ENCODE assay signal across 9 cellular contexts in the genomic region with DNA sequence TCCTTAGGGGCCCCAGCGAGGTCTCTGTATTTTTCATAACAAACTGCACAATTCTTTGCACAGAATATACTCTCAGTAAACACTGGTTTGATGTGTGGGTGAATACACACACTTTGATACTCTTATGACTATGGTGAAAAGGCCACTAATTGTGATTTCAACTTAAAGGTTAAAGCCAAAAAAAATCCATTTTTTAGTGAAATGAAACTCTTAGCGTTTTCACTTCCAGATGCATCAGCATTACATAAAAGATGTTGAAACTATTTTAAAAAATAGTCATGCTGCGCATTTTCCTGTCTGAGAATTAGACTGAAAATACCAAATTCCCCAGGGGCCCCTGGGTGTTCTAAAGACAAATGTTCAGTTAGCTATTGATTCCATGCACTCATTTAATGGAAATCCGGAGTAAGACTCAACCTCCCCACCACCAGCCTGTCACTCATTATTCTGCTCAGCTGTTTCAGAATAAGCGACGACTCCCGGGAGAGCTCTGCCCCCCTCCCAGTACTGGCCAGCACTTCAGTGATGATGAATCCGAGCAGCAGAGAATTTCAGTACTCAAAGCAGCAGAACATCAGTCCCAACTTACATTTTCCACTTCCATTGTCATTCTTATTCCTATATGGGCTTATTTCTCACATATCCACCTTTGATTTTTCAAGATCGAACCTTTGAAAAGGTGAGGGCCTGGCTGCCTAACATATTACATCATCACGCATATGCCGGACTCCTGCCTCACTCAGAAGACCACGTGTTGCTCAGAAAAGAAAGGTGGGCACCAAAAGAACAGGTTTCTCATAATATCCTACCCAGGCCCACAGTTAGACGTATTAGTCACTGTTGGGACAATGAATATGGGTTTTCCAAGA.
DNase-seq lines count a peak whose midpoint lies in the region; ATAC-seq and TF ChIP-seq lines count a peak whose summit lies in the region.
"Had no signal": no experiment of that assay in that cellular context is flagged by ENCODE, and none has a peak within 500 bp of the region (broad histone marks: within the 10 kb centered on the region; RNA-seq: fewer than 3 reads in every experiment).

No MANE protein-coding gene starts in this region.

- peak overlapping the region; percentile 17 for H3K4me3 Mint-ChIP-seq in glutamatergic neuron (ENCODE audit: unreplicated experiment)
- H3K4me3 Mint-ChIP-seq in GM23338, result no peak overlapping the region

- H3K36me3 ChIP-seq in GM23338 (ENCODE audit: insufficient read depth), result no peaks in the 10 kb centered on the region
- no peaks in the 10 kb centered on the region for H3K36me3 ChIP-seq in upper lobe of right lung

- intact Hi-C loops in upper lobe of right lung (cut with DNase I), result no loop called here

- H3F3A ChIP-seq in GM23338 (replicated peaks; ENCODE audit: low read depth), result no peaks in the 10 kb centered on the region

- peaks cover 9% of the 10 kb centered on the region for H3K9me3 Mint-ChIP-seq in glutamatergic neuron (ENCODE audit: unreplicated experiment)
- no peaks in the 10 kb centered on the region; the same call in 2 of the 3 replicates for H3K9me3 Mint-ChIP-seq in GM23338

- H3K27me3 ChIP-seq in GM23338 (ENCODE audit: insufficient read depth) (no peaks in the 10 kb centered on the region), upper lobe of right lung (no peaks in the 10 kb centered on the region)

- H3K79me2 ChIP-seq in GM23338 (replicated peaks; ENCODE audit: insufficient read depth), result no peaks in the 10 kb centered on the region

- H3K4me1 ChIP-seq in GM23338 (ENCODE audit: insufficient read depth), result peaks cover 4% of the 10 kb centered on the region; the same call in 1 of the 2 replicates
- no peaks in the 10 kb centered on the region for H3K4me1 ChIP-seq in upper lobe of right lung

- no peak overlapping the region for H2AFZ ChIP-seq in GM23338

- H3K27ac ChIP-seq in GM23338 (ENCODE audit: low read depth) (no peak overlapping the region), upper lobe of right lung (no peak overlapping the region)

- H3K4me3 ChIP-seq in GM23338 (no peak overlapping the region), upper lobe of right lung (no peak overlapping the region)

- no peaks in the 10 kb centered on the region for H3K9me2 ChIP-seq in GM23338 (ENCODE audit: insufficient read depth)

- H3K27ac Mint-ChIP-seq in glutamatergic neuron (ENCODE audit: unreplicated experiment) (peak overlapping the region; percentile 95), GM23338 (no peak overlapping the region)

- TF ChIP-seq CTCF in glutamatergic neuron (IDR thresholded peaks at IDR 0.05; ENCODE audit: partially characterized antibody, unreplicated experiment), result no peak
- TF ChIP-seq CTCF in GM23338 (conservative IDR thresholded peaks at IDR 0.05; ENCODE audit: low read depth in 2 of 2), result no peak
- no peak for TF ChIP-seq CTCF in upper lobe of right lung (IDR thresholded peaks at IDR 0.05)

- H3K4me1 Mint-ChIP-seq in glutamatergic neuron (ENCODE audit: low read depth, unreplicated experiment) (peaks cover 27% of the 10 kb centered on the region), GM23338 (peaks cover 4% of the 10 kb centered on the region)

- H3K9me3 ChIP-seq in upper lobe of right lung, result no peaks in the 10 kb centered on the region

- no peaks in the 10 kb centered on the region for H3K36me3 Mint-ChIP-seq in glutamatergic neuron (ENCODE audit: unreplicated experiment)
- H3K36me3 Mint-ChIP-seq in GM23338 (ENCODE audit: low read depth), result no peaks in the 10 kb centered on the region

- H3K27me3 Mint-ChIP-seq in glutamatergic neuron (ENCODE audit: unreplicated experiment) (peaks cover 1% of the 10 kb centered on the region), GM23338 (ENCODE audit: insufficient read depth, low read depth, poor library complexity) (no peaks in the 10 kb centered on the region)

- no peak overlapping the region for H3K4me2 ChIP-seq in GM23338

- DNase-seq in glutamatergic neuron (peak; percentile 69), NCI-H748 (lab: John Stamatoyannopoulos, UW; ENCODE audit: unreplicated experiment) (no peak), GM23338 (ENCODE audit: low spot score) (no peak), upper lobe of right lung (no peak), NCI-H2171 treated with DMSO at 0.1 percent for 48 hours (lab: John Stamatoyannopoulos, UW) (no peak)

- peak; percentile 70 for ATAC-seq in GM18498 (IDR thresholded peaks at IDR 0.05; ENCODE audit: unreplicated experiment)
- ATAC-seq in GM21360 (IDR thresholded peaks at IDR 0.05; ENCODE audit: unreplicated experiment), result peak; percentile 69
- ATAC-seq in HG03378 (IDR thresholded peaks at IDR 0.05; ENCODE audit: unreplicated experiment), result peak; percentile 77
- ATAC-seq in GM23338, result no peak
- ATAC-seq in upper lobe of right lung, result no peak
- ATAC-seq: HCT116 had no signal

- H4K20me1 ChIP-seq in GM23338 (replicated peaks; ENCODE audit: insufficient read depth), result no peaks in the 10 kb centered on the region

TF ChIP-seq in GM23338, 12 proteins besides CTCF, POLR2A, EP300 and RAD21 (continues in another document):
- TF ChIP-seq JUNB (IDR thresholded peaks at IDR 0.05; ENCODE audit: unreplicated experiment), result no peak
- no peak for TF ChIP-seq NANOG (IDR thresholded peaks at IDR 0.05; ENCODE audit: borderline replicate concordance)
- TF ChIP-seq, protein P1, sequence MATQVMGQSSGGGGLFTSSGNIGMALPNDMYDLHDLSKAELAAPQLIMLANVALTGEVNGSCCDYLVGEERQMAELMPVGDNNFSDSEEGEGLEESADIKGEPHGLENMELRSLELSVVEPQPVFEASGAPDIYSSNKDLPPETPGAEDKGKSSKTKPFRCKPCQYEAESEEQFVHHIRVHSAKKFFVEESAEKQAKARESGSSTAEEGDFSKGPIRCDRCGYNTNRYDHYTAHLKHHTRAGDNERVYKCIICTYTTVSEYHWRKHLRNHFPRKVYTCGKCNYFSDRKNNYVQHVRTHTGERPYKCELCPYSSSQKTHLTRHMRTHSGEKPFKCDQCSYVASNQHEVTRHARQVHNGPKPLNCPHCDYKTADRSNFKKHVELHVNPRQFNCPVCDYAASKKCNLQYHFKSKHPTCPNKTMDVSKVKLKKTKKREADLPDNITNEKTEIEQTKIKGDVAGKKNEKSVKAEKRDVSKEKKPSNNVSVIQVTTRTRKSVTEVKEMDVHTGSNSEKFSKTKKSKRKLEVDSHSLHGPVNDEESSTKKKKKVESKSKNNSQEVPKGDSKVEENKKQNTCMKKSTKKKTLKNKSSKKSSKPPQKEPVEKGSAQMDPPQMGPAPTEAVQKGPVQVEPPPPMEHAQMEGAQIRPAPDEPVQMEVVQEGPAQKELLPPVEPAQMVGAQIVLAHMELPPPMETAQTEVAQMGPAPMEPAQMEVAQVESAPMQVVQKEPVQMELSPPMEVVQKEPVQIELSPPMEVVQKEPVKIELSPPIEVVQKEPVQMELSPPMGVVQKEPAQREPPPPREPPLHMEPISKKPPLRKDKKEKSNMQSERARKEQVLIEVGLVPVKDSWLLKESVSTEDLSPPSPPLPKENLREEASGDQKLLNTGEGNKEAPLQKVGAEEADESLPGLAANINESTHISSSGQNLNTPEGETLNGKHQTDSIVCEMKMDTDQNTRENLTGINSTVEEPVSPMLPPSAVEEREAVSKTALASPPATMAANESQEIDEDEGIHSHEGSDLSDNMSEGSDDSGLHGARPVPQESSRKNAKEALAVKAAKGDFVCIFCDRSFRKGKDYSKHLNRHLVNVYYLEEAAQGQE (IDR thresholded peaks at IDR 0.05; ENCODE audit: unreplicated experiment), result no peak
- TF ChIP-seq EZH2 (IDR thresholded peaks at IDR 0.05; ENCODE audit: low read depth, unreplicated experiment), result no peak
- TF ChIP-seq CREB1 (CRISPR knock-in tag; IDR thresholded peaks at IDR 0.05; ENCODE audit: low read depth), result no peak
- TF ChIP-seq EZH2phosphoT487 (IDR thresholded peaks at IDR 0.05; ENCODE audit: unreplicated experiment), result no peak
- no peak for TF ChIP-seq POLR2AphosphoS5 (IDR thresholded peaks at IDR 0.05; ENCODE audit: low read depth)
- TF ChIP-seq, protein P2, sequence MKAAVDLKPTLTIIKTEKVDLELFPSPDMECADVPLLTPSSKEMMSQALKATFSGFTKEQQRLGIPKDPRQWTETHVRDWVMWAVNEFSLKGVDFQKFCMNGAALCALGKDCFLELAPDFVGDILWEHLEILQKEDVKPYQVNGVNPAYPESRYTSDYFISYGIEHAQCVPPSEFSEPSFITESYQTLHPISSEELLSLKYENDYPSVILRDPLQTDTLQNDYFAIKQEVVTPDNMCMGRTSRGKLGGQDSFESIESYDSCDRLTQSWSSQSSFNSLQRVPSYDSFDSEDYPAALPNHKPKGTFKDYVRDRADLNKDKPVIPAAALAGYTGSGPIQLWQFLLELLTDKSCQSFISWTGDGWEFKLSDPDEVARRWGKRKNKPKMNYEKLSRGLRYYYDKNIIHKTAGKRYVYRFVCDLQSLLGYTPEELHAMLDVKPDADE (IDR thresholded peaks at IDR 0.05), result no peak
- TF ChIP-seq ZNF114 (CRISPR knock-in tag; IDR thresholded peaks at IDR 0.05), result no peak
- TF ChIP-seq ZNF331 (CRISPR knock-in tag; IDR thresholded peaks at IDR 0.05; ENCODE audit: low read depth), result no peak
- no peak for TF ChIP-seq STAT1 (IDR thresholded peaks at IDR 0.05; ENCODE audit: unreplicated experiment)

Comparison
In these comparisons a context has a peak if more than half of its experiments do, and no peak if none do; other contexts are left out.
1. ATAC-seq: peak in GM18498 (single experiment), GM21360 (single experiment) and HG03378 (single experiment); none in GM23338 (single experiment) and upper lobe of right lung (single experiment).